In the genomic region with DNA sequence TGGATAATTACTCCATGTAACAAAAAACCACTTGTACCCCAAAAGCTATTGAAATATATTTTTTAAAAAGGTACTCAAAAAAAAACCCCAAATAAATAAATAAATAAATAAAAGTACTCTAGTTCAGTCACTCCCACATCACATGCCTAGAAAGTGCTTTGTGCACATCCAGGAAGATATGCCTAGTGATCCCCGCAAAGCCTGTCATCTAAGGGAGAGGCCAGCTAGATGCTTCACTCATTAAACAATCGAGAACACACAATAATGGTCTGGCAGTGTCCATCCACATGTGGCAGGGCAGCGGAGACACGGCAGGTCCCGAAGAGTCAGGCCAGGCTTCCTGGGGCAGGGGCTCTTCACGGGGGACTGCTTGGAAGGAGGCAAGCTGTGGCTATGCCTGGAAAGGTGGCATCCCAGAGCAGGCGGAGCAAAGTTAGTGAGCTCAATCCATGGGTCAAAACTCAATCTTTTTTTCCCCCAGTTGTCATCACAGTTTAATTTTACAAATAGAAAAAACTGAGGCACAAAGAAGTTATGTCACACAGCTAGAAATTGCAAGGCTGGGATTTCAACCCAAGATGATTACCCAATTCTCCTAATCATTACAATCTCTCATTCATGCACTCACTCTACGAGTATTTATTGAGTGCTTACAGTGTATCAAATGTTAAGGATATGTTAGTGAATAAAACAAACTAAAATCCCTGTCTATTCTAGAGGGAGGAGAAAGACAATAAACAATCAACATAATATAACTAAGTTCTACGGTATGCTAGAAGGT, we compare ENCODE assay signal across 21 cellular contexts.
"Had no signal": no experiment of that assay in that cellular context is flagged by ENCODE, and none has a peak within 500 bp of the region (broad histone marks: within the 10 kb centered on the region; RNA-seq: fewer than 3 reads in every experiment).

No MANE protein-coding gene starts in this region.

- H3K4me1 ChIP-seq: breast epithelium, colonic mucosa had no signal

- H3K27ac ChIP-seq: colonic mucosa, dorsolateral prefrontal cortex, esophagus muscularis mucosa, left ventricle myocardium inferior, neutrophil, pancreas, tibial artery had no signal

- H3K9me3 Mint-ChIP-seq: activated CD4-positive, alpha-beta memory T cell treated with anti-CD3 and anti-CD28 coated beads for 36 hours; activated naive CD8-positive, alpha-beta T cell treated with anti-CD3 and anti-CD28 coated beads for 36 hours; central memory CD8-positive, alpha-beta T cell; effector memory CD8-positive, alpha-beta T cell; stimulated activated naive CD8-positive, alpha-beta T cell treated with anti-CD3 and anti-CD28 coated beads, Interleukin-15, Interleukin-2, amounts not matched to agents 100 ng/mL and 50 ng/mL, for 24 hours had no signal

- H3K4me3 Mint-ChIP-seq: activated CD4-positive, alpha-beta memory T cell treated with anti-CD3 and anti-CD28 coated beads for 36 hours; activated naive CD8-positive, alpha-beta T cell treated with anti-CD3 and anti-CD28 coated beads for 36 hours; central memory CD8-positive, alpha-beta T cell; effector memory CD8-positive, alpha-beta T cell; naive thymus-derived CD4-positive, alpha-beta T cell; stimulated activated naive CD8-positive, alpha-beta T cell treated with anti-CD3 and anti-CD28 coated beads, Interleukin-15, Interleukin-2, amounts not matched to agents 100 ng/mL and 50 ng/mL, for 24 hours had no signal

- H3K4me1 Mint-ChIP-seq: activated naive CD8-positive, alpha-beta T cell treated with anti-CD3 and anti-CD28 coated beads for 36 hours; central memory CD8-positive, alpha-beta T cell had no signal

- H3K4me3 ChIP-seq: breast epithelium, colonic mucosa, dorsolateral prefrontal cortex, esophagus muscularis mucosa, left ventricle myocardium inferior, pancreas, skin epidermis, tibial artery had no signal

- H3K36me3 ChIP-seq: breast epithelium, colonic mucosa, neutrophil, pancreas had no signal

- ATAC-seq: effector memory CD8-positive, alpha-beta T cell; naive thymus-derived CD4-positive, alpha-beta T cell; pancreas had no signal

- H3K27ac Mint-ChIP-seq: activated CD4-positive, alpha-beta memory T cell treated with anti-CD3 and anti-CD28 coated beads for 36 hours; activated naive CD8-positive, alpha-beta T cell treated with anti-CD3 and anti-CD28 coated beads for 36 hours; effector memory CD8-positive, alpha-beta T cell; naive thymus-derived CD4-positive, alpha-beta T cell had no signal

- H3K27me3 ChIP-seq: breast epithelium, colonic mucosa, dorsolateral prefrontal cortex, esophagus muscularis mucosa, neutrophil, pancreas, tibial artery had no signal

- H3K9me3 ChIP-seq: breast epithelium, colonic mucosa, esophagus muscularis mucosa, left ventricle myocardium inferior, neutrophil, pancreas, tibial artery had no signal

- H3K27me3 Mint-ChIP-seq: activated CD4-positive, alpha-beta memory T cell treated with anti-CD3 and anti-CD28 coated beads for 36 hours; central memory CD8-positive, alpha-beta T cell; stimulated activated naive CD8-positive, alpha-beta T cell treated with anti-CD3 and anti-CD28 coated beads, Interleukin-15, Interleukin-2, amounts not matched to agents 100 ng/mL and 50 ng/mL, for 24 hours had no signal

- DNase-seq: activated CD4-positive, alpha-beta memory T cell treated with anti-CD3 and anti-CD28 coated beads for 36 hours; activated CD4-positive, alpha-beta T cell treated with anti-CD3 and anti-CD28 coated beads for 48 hours; activated naive CD4-positive, alpha-beta T cell treated with Interleukin-2 at 50 U/mL for 16 hours; activated naive CD8-positive, alpha-beta T cell treated with anti-CD3 and anti-CD28 coated beads for 36 hours; activated T-cell treated with anti-CD3 and anti-CD28 coated beads, Interleukin-2, amount 50 U/mL, for 48 hours; amniotic stem cell; colonic mucosa; dorsolateral prefrontal cortex; effector memory CD8-positive, alpha-beta T cell; left ventricle myocardium inferior; naive thymus-derived CD4-positive, alpha-beta T cell; pancreas; stimulated activated CD4-positive, alpha-beta T cell treated with anti-CD3 and anti-CD28 coated beads, Interleukin-1b, Interleukin-23, amount 100 ng/mL, for 48 hours; substantia nigra; tibial artery had no signal
